In genomic region chr11:33475999-33476398, GRCh38 we compare ENCODE assay signal across 1 cellular context.
A peak's percentile ranks its signal among the peaks of the same experiment; 100 is the strongest.
TF ChIP-seq lines count a peak whose summit lies in the region.

No MANE protein-coding gene starts in this region.

TF ChIP-seq in HEK293, 187 proteins besides CTCF, POLR2A, EP300 and RAD21 (continued from another document and continues in another):
- TF ChIP-seq ZBTB44 (tag by site-specific recombination; IDR thresholded peaks at IDR 0.05), result peak; percentile 68; the same call in 1 of the 2 replicates
- TF ChIP-seq ZNF529 (tag by site-specific recombination; IDR thresholded peaks at IDR 0.05; ENCODE audit: insufficient replicate concordance), result no peak
- no peak for TF ChIP-seq ZNF701 (tag by site-specific recombination; IDR thresholded peaks at IDR 0.05)
- 0 out of 2 replicates have a peak, but pooled peaks have one; percentile 14 for TF ChIP-seq ZSCAN30 (tag by site-specific recombination; IDR thresholded peaks at IDR 0.05)
- TF ChIP-seq PBX3 (CRISPR knock-in tag; IDR thresholded peaks at IDR 0.05), result no peak
- no peak for TF ChIP-seq ZNF555 (tag by site-specific recombination; conservative IDR thresholded peaks at IDR 0.05)
- no peak for TF ChIP-seq BCL11B (tag by site-specific recombination; IDR thresholded peaks at IDR 0.05; ENCODE audit: low read depth)
- TF ChIP-seq ZNF169 (tag by site-specific recombination; IDR thresholded peaks at IDR 0.05), result no peak
- no peak for TF ChIP-seq ZSCAN18 (tag by site-specific recombination; IDR thresholded peaks at IDR 0.05)
- no peak for TF ChIP-seq ZSCAN23 (tag by site-specific recombination; IDR thresholded peaks at IDR 0.05)
- no peak for TF ChIP-seq ZFP69B (tag by site-specific recombination; IDR thresholded peaks at IDR 0.05)
- no peak for TF ChIP-seq PRDM2 (tag by site-specific recombination; IDR thresholded peaks at IDR 0.05; ENCODE audit: borderline replicate concordance)
- no peak for TF ChIP-seq ZNF335 (tag by site-specific recombination; conservative IDR thresholded peaks at IDR 0.05)
- TF ChIP-seq ZNF549 (tag by site-specific recombination; IDR thresholded peaks at IDR 0.05), result no peak
- TF ChIP-seq ZBTB6 (tag by site-specific recombination; IDR thresholded peaks at IDR 0.05), result no peak
- no peak for TF ChIP-seq ZNF473 (tag by site-specific recombination; IDR thresholded peaks at IDR 0.05)
- no peak for TF ChIP-seq ZNF391 (tag by site-specific recombination; IDR thresholded peaks at IDR 0.05; ENCODE audit: borderline replicate concordance, low read depth)
- peak; percentile 80; the same call in 1 of the 2 replicates for TF ChIP-seq ZNF184 (tag by site-specific recombination; IDR thresholded peaks at IDR 0.05)
- TF ChIP-seq ZNF623 (tag by site-specific recombination; IDR thresholded peaks at IDR 0.05), result no peak
- no peak for TF ChIP-seq ZNF692 (tag by site-specific recombination; IDR thresholded peaks at IDR 0.05)
- peak; percentile 42; the same call in 1 of the 2 replicates for TF ChIP-seq KLF10 (tag by site-specific recombination; IDR thresholded peaks at IDR 0.05)
- TF ChIP-seq PRDM10 (tag by site-specific recombination; IDR thresholded peaks at IDR 0.05), result peak; percentile 52; the same call in 1 of the 2 replicates
- no peak for TF ChIP-seq ZNF221 (tag by site-specific recombination; IDR thresholded peaks at IDR 0.05; ENCODE audit: borderline replicate concordance)
- no peak for TF ChIP-seq ZNF704 (tag by site-specific recombination; IDR thresholded peaks at IDR 0.05)
- TF ChIP-seq SETDB1 (IDR thresholded peaks at IDR 0.05; ENCODE audit: insufficient read length, low read length), result no peak
- TF ChIP-seq PRDM4 (tag by site-specific recombination; IDR thresholded peaks at IDR 0.05), result 0 out of 2 replicates have a peak, but pooled peaks have one; percentile 11
- peak; percentile 88; the same call in 1 of the 2 replicates for TF ChIP-seq ZNF660 (tag by site-specific recombination; IDR thresholded peaks at IDR 0.05)
- TF ChIP-seq ZNF600 (tag by site-specific recombination; IDR thresholded peaks at IDR 0.05), result no peak
- peak; percentile 72 for TF ChIP-seq ZNF350 (tag by site-specific recombination; IDR thresholded peaks at IDR 0.05)
- TF ChIP-seq ZNF571 (tag by site-specific recombination; IDR thresholded peaks at IDR 0.05), result no peak
- no peak for TF ChIP-seq ZNF132 (tag by site-specific recombination; IDR thresholded peaks at IDR 0.05; ENCODE audit: borderline replicate concordance)
- no peak for TF ChIP-seq ZNF138 (tag by site-specific recombination; IDR thresholded peaks at IDR 0.05; ENCODE audit: borderline replicate concordance)
- TF ChIP-seq BCL6B (tag by site-specific recombination; IDR thresholded peaks at IDR 0.05), result peak; percentile 57; the same call in 1 of the 2 replicates
- peak; percentile 92 for TF ChIP-seq ZNF10 (tag by site-specific recombination; IDR thresholded peaks at IDR 0.05)
- no peak for TF ChIP-seq RBAK (tag by site-specific recombination; IDR thresholded peaks at IDR 0.05)
- TF ChIP-seq SP7 (tag by site-specific recombination; IDR thresholded peaks at IDR 0.05), result peak; percentile 81
- TF ChIP-seq ZNF677 (tag by site-specific recombination; IDR thresholded peaks at IDR 0.05), result no peak
